Comparison of ENCODE assay signal across 8 cellular contexts in the genomic region with DNA sequence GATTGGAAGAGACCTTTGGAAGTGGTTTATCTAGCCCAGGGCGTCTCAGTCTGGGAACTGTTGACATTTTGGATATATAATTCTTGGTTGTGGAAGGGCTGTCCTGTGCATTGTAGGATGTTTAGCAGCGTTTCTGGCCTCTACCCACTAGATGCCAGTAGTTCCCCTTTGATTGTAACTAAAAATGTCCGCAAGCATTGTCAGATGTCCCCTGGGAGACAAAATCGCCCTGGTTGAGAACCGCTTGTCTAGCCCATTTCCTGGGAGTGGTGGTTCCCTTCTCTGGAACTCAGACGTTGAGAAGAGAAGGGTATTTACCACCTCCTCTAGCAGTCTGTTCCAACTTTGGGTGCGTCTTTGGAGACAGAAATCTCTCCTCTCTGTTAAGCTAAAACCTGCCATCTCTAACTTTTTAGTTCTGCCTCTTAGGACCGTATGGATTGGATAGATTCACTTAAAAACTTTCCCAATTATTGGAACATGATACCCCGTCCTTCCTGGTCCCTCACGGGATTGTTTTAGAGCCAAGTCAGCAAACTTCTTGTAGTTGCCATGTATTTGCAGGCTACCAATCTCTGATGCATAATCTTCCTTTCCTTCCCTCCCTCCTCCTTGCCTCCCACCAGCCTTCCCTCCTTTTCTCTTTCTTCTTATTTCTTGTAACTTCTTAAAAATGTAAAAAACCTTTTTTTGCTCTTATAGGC. TPM values are rescaled to one million over a fixed set of nuclear protein-coding genes. Genes with fewer than 3 reads are reported as not detected.
DNase-seq lines count a peak whose midpoint lies in the region; ATAC-seq and TF ChIP-seq lines count a peak whose summit lies in the region.

No MANE protein-coding gene starts in this region.

- H3K27ac Mint-ChIP-seq in MCF 10A (ENCODE audit: low read depth, unreplicated experiment), result peak overlapping the region; percentile 66
- H3K27ac Mint-ChIP-seq in WTC11, result peak overlapping the region; percentile 90
- H3K27ac Mint-ChIP-seq in natural killer cell, result peak overlapping the region in 1 of 2 donors; percentile 53

- no peak for TF ChIP-seq CTCF in MCF 10A (IDR thresholded peaks at IDR 0.05; ENCODE audit: unreplicated experiment)
- TF ChIP-seq CTCF in breast epithelium (IDR thresholded peaks at IDR 0.05), result no peak
- TF ChIP-seq CTCF in WTC11 (IDR thresholded peaks at IDR 0.05), result no peak
- no peak for TF ChIP-seq CTCF in natural killer cell (IDR thresholded peaks at IDR 0.05)

- no peak overlapping the region for H3K4me3 ChIP-seq in breast epithelium

- intact Hi-C loops in MCF 10A (cut with micrococcal nuclease), result no loop called here
- intact Hi-C loops in breast epithelium (cut with DNase I; ENCODE audit: low total_unique reads), result no loop called here
- intact Hi-C loops in natural killer cell (cut with micrococcal nuclease), result no loop called here

- CTCF ChIA-PET in MCF 10A (lab: Yijun Ruan, JAX) (interaction anchor here (0.6 to 2.1 kb wide), 4 partner anchors 10 to 328 kb away, joined by 3 to 9 read pairs (median 4); partner anchors contain the start of gene SRD5A3), WTC11 (lab: Charles Lee) (interaction anchor here (1.3 to 1.5 kb wide), 2 partner anchors 64 to 226 kb away, joined by 3 read pairs; partner anchors contain the start of gene SRD5A3)

- H3K9me3 Mint-ChIP-seq in MCF 10A (ENCODE audit: unreplicated experiment) (no peaks in the 10 kb centered on the region), WTC11 (0 out of 2 replicates have a peak, but pooled peaks cover 3% of the 10 kb centered on the region), natural killer cell (no peaks in the 10 kb centered on the region)

- no TSS peak for BruUV-seq in MCF 10A (replicated peaks; lab: Mats Ljungman, UMichigan)

- H3K4me3 Mint-ChIP-seq in MCF 10A (ENCODE audit: unreplicated experiment), result no peak overlapping the region
- H3K4me3 Mint-ChIP-seq in WTC11, result no peak overlapping the region
- no peak overlapping the region for H3K4me3 Mint-ChIP-seq in natural killer cell

- POLR2A ChIA-PET in MCF 10A (lab: Yijun Ruan, JAX), result interaction anchor here (1.0 to 2.2 kb wide), 5 partner anchors 10 to 64 kb away, joined by 4 to 20 read pairs (median 6); partner anchors contain the start of gene SRD5A3
- POLR2A ChIA-PET in WTC11 (lab: Charles Lee), result no interaction called here

- no peak overlapping the region for H3K27ac ChIP-seq in breast epithelium

- peak; percentile 83 for ATAC-seq in HG02981 (IDR thresholded peaks at IDR 0.05; ENCODE audit: unreplicated experiment)
- peak; percentile 85 for ATAC-seq in WTC11
- no peak for ATAC-seq in natural killer cell

- no peaks in the 10 kb centered on the region for H3K9me3 ChIP-seq in breast epithelium

- TF ChIP-seq POLR2A in breast epithelium (IDR thresholded peaks at IDR 0.05), result no peak

- no peaks in the 10 kb centered on the region for H3K36me3 ChIP-seq in breast epithelium

- H3K4me1 ChIP-seq in breast epithelium, result no peaks in the 10 kb centered on the region

- H3K27me3 Mint-ChIP-seq in MCF 10A (ENCODE audit: insufficient read depth, unreplicated experiment) (no peaks in the 10 kb centered on the region), WTC11 (ENCODE audit: low read depth) (no peaks in the 10 kb centered on the region), natural killer cell (ENCODE audit: low read depth in 2 of 2) (no peaks in the 10 kb centered on the region)

- H3K4me1 Mint-ChIP-seq in MCF 10A (ENCODE audit: insufficient read depth, unreplicated experiment) (peaks cover 15% of the 10 kb centered on the region), WTC11 (peaks cover 35% of the 10 kb centered on the region), natural killer cell (peaks cover 42 to 47% of the 10 kb centered on the region in 2 donors)

- peaks cover 39% of the 10 kb centered on the region for H3K36me3 Mint-ChIP-seq in MCF 10A (ENCODE audit: insufficient read depth, unreplicated experiment)
- peaks cover 26% of the 10 kb centered on the region for H3K36me3 Mint-ChIP-seq in WTC11
- no peaks in the 10 kb centered on the region for H3K36me3 Mint-ChIP-seq in natural killer cell

- H3K27me3 ChIP-seq in breast epithelium, result no peaks in the 10 kb centered on the region

- no peak for DNase-seq in MCF 10A (ENCODE audit: unreplicated experiment)
- DNase-seq in breast epithelium (ENCODE audit: low spot score in 2 of 2), result no peak
- peak; percentile 19 for DNase-seq in WTC11 (ENCODE audit: low spot score)
- peak; percentile 68 for DNase-seq in medulla oblongata (ENCODE audit: extremely low spot score)
- no peak for DNase-seq in natural killer cell
- no peak for DNase-seq in T-helper 2 cell
- no peak for DNase-seq in activated T-cell treated with anti-CD3 and anti-CD28 coated beads, Interleukin-2, amount 50 U/mL, for 1 hour

TF ChIP-seq in WTC11, 78 proteins besides CTCF, POLR2A, EP300 and RAD21:
- TF ChIP-seq E2F5 (CRISPR knock-in tag; IDR thresholded peaks at IDR 0.05) (no peak), ZNF416 (CRISPR knock-in tag; IDR thresholded peaks at IDR 0.05) (no peak)

RNA-seq across cellular contexts. Expression of gene TMEM165, which starts 13.9 kb away (rescaled TPM):
- total RNA-seq in MCF 10A (2022), result 110 and 119 TPM in 2 replicates
- 100 to 1,000 TPM; 165 to 386 (median 204) TPM for total RNA-seq in breast epithelium
- 78.0 to 88.6 TPM (median 80.0 TPM) in 3 replicates for total RNA-seq in WTC11 (2021)
- 100 to 1,000 TPM in 2 of 3 donors, 10 to 100 TPM in 1; 86.9 to 113 (median 102) TPM for total RNA-seq in natural killer cell

Comparison
In these comparisons a context has a peak if more than half of its experiments do, and no peak if none do; other contexts are left out.
1. DNase-seq: peak in WTC11 (single experiment) and medulla oblongata (single experiment); none in MCF 10A (single experiment), breast epithelium (0 of 2), natural killer cell (single experiment), T-helper 2 cell (0 of 5) and activated T-cell treated with anti-CD3 and anti-CD28 coated beads, Interleukin-2, amount 50 U/mL, for 1 hour (single experiment).
2. ATAC-seq: peak in HG02981 (single experiment) and WTC11 (single experiment); none in natural killer cell (0 of 3).